8 cellular contexts compared by ENCODE assay signal in the genomic region with DNA sequence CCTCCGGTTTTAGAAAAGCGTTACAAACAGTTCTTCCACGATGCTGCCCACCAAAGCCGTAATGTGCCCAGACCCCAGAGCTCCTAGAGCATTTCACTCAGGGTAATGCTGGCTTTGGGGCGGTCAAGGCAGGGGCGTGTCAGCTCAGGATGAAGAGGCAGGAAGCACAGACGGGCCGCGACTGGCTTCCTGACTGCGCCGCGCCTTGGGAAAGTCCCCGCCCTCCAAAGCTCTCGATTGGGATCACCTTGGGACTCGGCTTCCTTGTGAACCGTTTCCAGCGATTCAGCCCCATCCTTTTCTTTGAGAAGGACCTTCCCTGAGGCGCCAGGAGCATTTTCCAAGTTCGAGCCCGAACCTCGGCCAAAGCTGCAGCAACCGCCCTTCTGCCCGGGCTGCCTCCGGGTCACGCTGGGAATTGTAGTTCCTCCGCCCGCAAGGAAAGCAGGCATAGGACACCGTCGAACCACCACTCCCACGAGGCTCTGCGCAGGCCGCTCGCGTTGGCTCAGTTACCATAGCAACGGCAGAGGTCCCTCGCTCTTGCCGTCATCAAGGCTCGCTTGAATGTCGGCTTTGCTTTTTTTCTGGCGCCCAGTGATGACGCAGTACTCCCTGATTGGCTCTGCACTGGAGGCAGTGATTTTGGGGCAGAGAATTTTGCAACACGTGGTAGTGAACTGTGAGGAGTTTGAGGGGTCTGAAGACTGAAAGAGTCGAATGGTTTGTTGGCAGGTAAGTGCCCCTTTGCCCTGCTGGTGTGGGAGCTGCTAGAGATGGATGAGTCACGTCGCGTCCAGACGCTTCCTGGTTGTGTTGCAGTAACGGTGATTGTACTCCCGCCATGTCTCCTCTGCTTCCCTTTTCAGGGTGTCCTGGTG. TPM values are rescaled to one million over a fixed set of nuclear protein-coding genes. Genes with fewer than 3 reads are reported as not detected.
DNase-seq lines count a peak whose midpoint lies in the region; ATAC-seq and TF ChIP-seq lines count a peak whose summit lies in the region.

A gene with protein sequence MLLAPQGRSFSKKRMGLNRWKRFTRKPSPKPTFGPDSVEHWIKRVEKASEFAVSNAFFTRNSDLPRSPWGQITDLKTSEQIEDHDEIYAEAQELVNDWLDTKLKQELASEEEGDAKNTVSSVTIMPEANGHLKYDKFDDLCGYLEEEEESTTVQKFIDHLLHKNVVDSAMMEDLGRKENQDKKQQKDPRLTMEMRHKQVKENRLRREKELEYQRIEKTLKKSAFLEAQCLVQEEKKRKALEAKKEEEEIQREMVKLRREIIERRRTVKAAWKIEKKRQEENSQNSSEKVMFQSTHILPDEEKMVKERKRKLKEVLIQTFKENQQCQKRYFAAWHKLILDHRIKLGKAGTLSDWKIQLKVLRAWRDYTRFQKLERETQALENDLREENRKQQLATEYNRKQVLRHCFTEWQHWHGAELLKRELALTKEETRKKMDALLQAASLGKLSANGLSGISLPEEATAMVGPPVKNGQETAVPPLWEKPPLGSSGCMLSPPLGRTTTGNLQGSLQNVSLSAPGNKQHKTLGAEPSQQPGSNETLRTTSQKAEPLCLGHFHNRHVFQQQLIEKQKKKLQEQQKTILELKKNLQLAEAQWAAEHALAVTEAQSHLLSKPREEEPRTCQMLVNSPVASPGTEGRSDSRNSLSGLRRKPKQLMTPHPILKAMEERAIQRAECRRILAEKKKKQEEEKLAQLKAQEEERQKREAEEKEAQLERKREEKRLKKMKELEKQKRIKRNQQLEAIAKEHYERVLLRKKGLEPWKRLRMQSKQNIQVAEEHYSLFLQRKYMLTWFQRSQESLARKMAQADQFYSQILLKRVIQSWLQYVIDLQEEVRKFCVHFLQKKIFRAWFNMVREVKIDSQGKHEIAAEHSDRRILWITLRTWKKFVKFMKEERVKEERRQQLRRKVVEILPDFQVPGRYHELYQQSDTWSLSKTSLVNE (minus strand): TSS at position 397 of the 881 bp plus-strand sequence. CDS start 60 bp downstream, at position 337.
A gene (plus strand): TSS at position 608 of the 881 bp plus-strand sequence. CDS start 8,521 bp downstream, outside the sequence.

- H3K27me3 ChIP-seq in GM06990 (replicated peaks; ENCODE audit: control insufficient read depth, insufficient read depth, low read length) = no peaks in the 10 kb centered on the region

- DNase-seq in GM06990 (ENCODE audit: extremely low read depth, insufficient read length) (peak; percentile 94), NB4 (ENCODE audit: low read depth) (peak; percentile 99), SK-N-DZ (ENCODE audit: low spot score) (peak; percentile 99), globus pallidus (ENCODE audit: low spot score) (peak; percentile 99), non-pigmented ciliary epithelial cell (ENCODE audit: low read depth) (peak; percentile 98), superior temporal gyrus (ENCODE audit: extremely low spot score) (peak; percentile 100)
- peak; percentile 97 for DNase-seq in activated naive CD4-positive, alpha-beta T cell treated with anti-CD3 and anti-CD28 coated beads, Interleukin-2, amount 50 U/mL, for 16 hours

- TF ChIP-seq POLR2A in NB4 (IDR thresholded peaks at IDR 0.05; ENCODE audit: extremely low read depth, insufficient read length) = peak; percentile 44

- H3K36me3 ChIP-seq in GM06990 (ENCODE audit: control insufficient read depth, insufficient read depth, low read length) = no peaks in the 10 kb centered on the region; the same call in 1 of the 2 replicates

- H3K4me3 ChIP-seq in GM06990 (replicated peaks; ENCODE audit: low read depth, low read length) (peak within 1 kb of the TSS; percentile 98), NB4 (ENCODE audit: low read depth, low read length) (peak within 1 kb of the TSS; percentile 94)

- peak; percentile 98 for ATAC-seq in HG02571 (IDR thresholded peaks at IDR 0.05; ENCODE audit: unreplicated experiment)

- TF ChIP-seq CTCF in GM06990 (IDR thresholded peaks at IDR 0.05; ENCODE audit: insufficient read depth, low read length, poor library complexity, severe bottlenecking) (no peak), NB4 (IDR thresholded peaks at IDR 0.05; ENCODE audit: low read depth, low read length) (no peak)

RNA-seq across cellular contexts. Expression of the first gene that starts in this region (rescaled TPM):
- 0.31 TPM in 1 of 2 replicates, not detected in the other for polyA plus RNA-seq in SK-N-DZ (2014; cell fraction: cytosol; rRNA removed)
- polyA plus RNA-seq in SK-N-DZ (2014; cell fraction: nucleus; rRNA removed) = 1.6 and 2.1 TPM in 2 replicates

RNA-seq across cellular contexts. Expression of the second gene that starts in this region (rescaled TPM):
- polyA plus RNA-seq in SK-N-DZ (2014; cell fraction: cytosol; rRNA removed) = 25.7 and 26.4 TPM in 2 replicates
- polyA plus RNA-seq in SK-N-DZ (2014; cell fraction: nucleus; rRNA removed) = 16.2 and 33.0 TPM in 2 replicates

Comparison
In these comparisons a context has a peak if more than half of its experiments do, and no peak if none do; other contexts are left out.
1. Peak in every context shown above with its lines: DNase-seq, ATAC-seq and H3K4me3 ChIP-seq.